1 cellular context compared by ENCODE assay signal in the genomic region with DNA sequence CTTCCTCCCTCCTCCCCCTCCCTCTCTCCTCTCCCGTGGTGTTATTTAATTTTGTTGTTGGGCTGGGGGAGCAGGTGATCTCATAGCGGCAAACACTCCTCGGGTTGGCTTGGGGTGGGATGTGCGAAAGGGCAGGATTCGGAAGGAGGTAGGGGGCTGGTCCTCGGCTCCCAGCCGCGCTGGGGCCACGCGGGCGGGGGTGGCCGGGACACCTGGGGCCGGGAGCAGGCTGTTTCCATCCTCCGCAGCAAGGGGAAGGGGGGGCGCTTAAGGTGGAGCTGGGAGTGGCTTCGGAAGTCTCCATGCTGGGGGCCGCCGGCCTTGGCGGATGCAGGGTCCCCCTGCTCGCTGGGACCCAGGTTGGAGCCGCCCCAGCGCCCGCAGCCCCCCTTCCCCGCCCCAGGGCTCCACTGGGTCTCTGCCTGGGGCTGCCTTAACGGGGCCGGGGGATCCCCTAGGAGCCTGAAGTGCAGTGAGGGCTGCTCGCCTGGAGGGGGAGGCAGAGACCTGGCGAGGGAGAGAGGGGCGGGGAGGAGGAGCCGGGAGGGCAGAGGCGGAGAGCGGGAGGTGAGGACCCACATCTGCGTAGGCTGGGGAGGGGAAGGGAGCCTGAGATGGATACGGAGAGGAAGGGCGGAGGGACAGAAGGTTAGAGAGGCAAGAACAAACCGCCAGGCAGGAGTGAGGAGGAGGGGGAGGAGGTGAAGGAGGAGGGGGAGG.
TF ChIP-seq lines count a peak whose summit lies in the region.

No MANE protein-coding gene starts in this region.

TF ChIP-seq in H1, 55 proteins besides CTCF, POLR2A, EP300 and RAD21:
- TF ChIP-seq JUND (IDR thresholded peaks at IDR 0.05; ENCODE audit: low read length) (peak; percentile 15; the same call in 1 of the 2 replicates), GTF2F1 (IDR thresholded peaks at IDR 0.05; ENCODE audit: borderline replicate concordance, low read depth, low read length) (no peak), GABPA (IDR thresholded peaks at IDR 0.05; ENCODE audit: borderline replicate concordance, insufficient read depth, low read length) (no peak; the same call in 1 of the 2 replicates), POLR2AphosphoS5 (IDR thresholded peaks at IDR 0.05; ENCODE audit: low read depth, low read length) (no peak; the same call in 1 of the 2 replicates), SP4 (IDR thresholded peaks at IDR 0.05; ENCODE audit: low read length) (0 out of 2 replicates have a peak, but pooled peaks have one; percentile 70), ZNF274 (IDR thresholded peaks at IDR 0.05; ENCODE audit: borderline replicate concordance, extremely low read depth, low read length) (no peak), JUN (IDR thresholded peaks at IDR 0.05; ENCODE audit: low read depth, low read length) (no peak), BRCA1 (IDR thresholded peaks at IDR 0.05; ENCODE audit: low read depth, low read length) (no peak), TAF1 (IDR thresholded peaks at IDR 0.05; ENCODE audit: low read depth, low read length) (no peak), FOSL1 (IDR thresholded peaks at IDR 0.05; ENCODE audit: insufficient read depth, low read depth, low read length) (no peak), NANOG (IDR thresholded peaks at IDR 0.05; ENCODE audit: insufficient read depth, low read depth, low read length, poor library complexity, severe bottlenecking) (no peak), POU5F1 (IDR thresholded peaks at IDR 0.05; ENCODE audit: low read depth, low read length) (no peak), MAFK (IDR thresholded peaks at IDR 0.05; ENCODE audit: low read depth, low read length) (no peak), BCL11A (IDR thresholded peaks at IDR 0.05; ENCODE audit: low read depth in 2 of 2, low read length in 2 of 2) (no peak), CEBPB (IDR thresholded peaks at IDR 0.05; ENCODE audit: low read depth, low read length) (no peak), SIRT6 (IDR thresholded peaks at IDR 0.05; ENCODE audit: low read length) (no peak), SUZ12 (IDR thresholded peaks at IDR 0.05; ENCODE audit: low read length) (no peak), SIX5 (IDR thresholded peaks at IDR 0.05; ENCODE audit: low read depth, low read length) (no peak), RNF2 (IDR thresholded peaks at IDR 0.05; ENCODE audit: borderline replicate concordance, low read depth, low read length, missing control alignments, poor library complexity, severe bottlenecking) (no peak), KDM4A (IDR thresholded peaks at IDR 0.05; ENCODE audit: low read depth, low read length, severe bottlenecking) (peak; percentile 3), RBBP5 (IDR thresholded peaks at IDR 0.05; ENCODE audit: borderline replicate concordance, low read depth, low read length) (no peak; the same call in 1 of the 2 replicates), CBX8 (IDR thresholded peaks at IDR 0.05; ENCODE audit: borderline replicate concordance, low read depth, low read length) (no peak), SIN3A (conservative IDR thresholded peaks at IDR 0.05 in 1 of 2, IDR thresholded peaks at IDR 0.05 in 1 of 2; ENCODE audit: low read depth in 1 of 2, low read length in 2 of 2) (no peak; a peak in 2 of 4 replicates), SRF (IDR thresholded peaks at IDR 0.05; ENCODE audit: low read depth, low read length) (no peak), KDM5A (IDR thresholded peaks at IDR 0.05; ENCODE audit: low read length) (no peak), CHD1 (IDR thresholded peaks at IDR 0.05; ENCODE audit: low read depth, low read length) (no peak), CBX5 (IDR thresholded peaks at IDR 0.05; ENCODE audit: low read depth, low read length) (no peak), YY1 (IDR thresholded peaks at IDR 0.05; ENCODE audit: low read depth, low read length) (0 out of 2 replicates have a peak, but pooled peaks have one; percentile 50), TAF7 (optimal IDR thresholded peaks at IDR 0.05; ENCODE audit: borderline replicate concordance, low read depth, low read length) (peak; percentile 76), SAP30 (IDR thresholded peaks at IDR 0.05; ENCODE audit: insufficient read depth, insufficient replicate concordance, low read length) (no peak), SP1 (IDR thresholded peaks at IDR 0.05; ENCODE audit: low read depth, low read length) (peak; percentile 73), TEAD4 (IDR thresholded peaks at IDR 0.05; ENCODE audit: low read depth, low read length) (0 out of 2 replicates have a peak, but pooled peaks have one; percentile 26), EZH2 (IDR thresholded peaks at IDR 0.05; ENCODE audit: low read depth, low read length, severe bottlenecking) (no peak), TBP (IDR thresholded peaks at IDR 0.05; ENCODE audit: low read depth, low read length) (peak; percentile 12; the same call in 1 of the 2 replicates), EGR1 (IDR thresholded peaks at IDR 0.05; ENCODE audit: borderline replicate concordance, low read depth, low read length) (peak; percentile 93), CHD2 (IDR thresholded peaks at IDR 0.05; ENCODE audit: low read length) (0 out of 2 replicates have a peak, but pooled peaks have one; percentile 25), CTBP2 (IDR thresholded peaks at IDR 0.05; ENCODE audit: borderline replicate concordance, insufficient read depth, insufficient read length, low read length) (no peak), BACH1 (IDR thresholded peaks at IDR 0.05; ENCODE audit: low read length) (no peak), TCF12 (IDR thresholded peaks at IDR 0.05; ENCODE audit: low read depth, low read length) (0 out of 2 replicates have a peak, but pooled peaks have one; percentile 40), NRF1 (IDR thresholded peaks at IDR 0.05; ENCODE audit: low read depth, low read length) (no peak), SP2 (IDR thresholded peaks at IDR 0.05; ENCODE audit: low read length) (no peak), RFX5 (IDR thresholded peaks at IDR 0.05; ENCODE audit: borderline replicate concordance, low read depth, low read length) (no peak), HDAC6 (IDR thresholded peaks at IDR 0.05; ENCODE audit: low read depth, low read length) (no peak), RXRA (IDR thresholded peaks at IDR 0.05; ENCODE audit: insufficient read depth, low read depth, low read length) (peak; percentile 63; the same call in 1 of the 2 replicates), HDAC2 (IDR thresholded peaks at IDR 0.05; ENCODE audit: borderline replicate concordance in 1 of 2, low read depth in 2 of 2, low read length in 2 of 2) (peak; percentile 44 to 53; a peak in 1 of 4 replicates), KDM1A (IDR thresholded peaks at IDR 0.05; ENCODE audit: borderline replicate concordance, low read length) (peak; percentile 56; the same call in 1 of the 2 replicates), ASH2L (IDR thresholded peaks at IDR 0.05; ENCODE audit: low read length) (peak; percentile 79), PHF8 (conservative IDR thresholded peaks at IDR 0.05; ENCODE audit: low read depth, low read length) (peak; percentile 49; the same call in 1 of the 2 replicates), CREB1 (IDR thresholded peaks at IDR 0.05) (peak; percentile 66)
- TF ChIP-seq, protein P1, sequence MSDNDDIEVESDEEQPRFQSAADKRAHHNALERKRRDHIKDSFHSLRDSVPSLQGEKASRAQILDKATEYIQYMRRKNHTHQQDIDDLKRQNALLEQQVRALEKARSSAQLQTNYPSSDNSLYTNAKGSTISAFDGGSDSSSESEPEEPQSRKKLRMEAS (IDR thresholded peaks at IDR 0.05) = peak; percentile 48
- TF ChIP-seq, protein P2, sequence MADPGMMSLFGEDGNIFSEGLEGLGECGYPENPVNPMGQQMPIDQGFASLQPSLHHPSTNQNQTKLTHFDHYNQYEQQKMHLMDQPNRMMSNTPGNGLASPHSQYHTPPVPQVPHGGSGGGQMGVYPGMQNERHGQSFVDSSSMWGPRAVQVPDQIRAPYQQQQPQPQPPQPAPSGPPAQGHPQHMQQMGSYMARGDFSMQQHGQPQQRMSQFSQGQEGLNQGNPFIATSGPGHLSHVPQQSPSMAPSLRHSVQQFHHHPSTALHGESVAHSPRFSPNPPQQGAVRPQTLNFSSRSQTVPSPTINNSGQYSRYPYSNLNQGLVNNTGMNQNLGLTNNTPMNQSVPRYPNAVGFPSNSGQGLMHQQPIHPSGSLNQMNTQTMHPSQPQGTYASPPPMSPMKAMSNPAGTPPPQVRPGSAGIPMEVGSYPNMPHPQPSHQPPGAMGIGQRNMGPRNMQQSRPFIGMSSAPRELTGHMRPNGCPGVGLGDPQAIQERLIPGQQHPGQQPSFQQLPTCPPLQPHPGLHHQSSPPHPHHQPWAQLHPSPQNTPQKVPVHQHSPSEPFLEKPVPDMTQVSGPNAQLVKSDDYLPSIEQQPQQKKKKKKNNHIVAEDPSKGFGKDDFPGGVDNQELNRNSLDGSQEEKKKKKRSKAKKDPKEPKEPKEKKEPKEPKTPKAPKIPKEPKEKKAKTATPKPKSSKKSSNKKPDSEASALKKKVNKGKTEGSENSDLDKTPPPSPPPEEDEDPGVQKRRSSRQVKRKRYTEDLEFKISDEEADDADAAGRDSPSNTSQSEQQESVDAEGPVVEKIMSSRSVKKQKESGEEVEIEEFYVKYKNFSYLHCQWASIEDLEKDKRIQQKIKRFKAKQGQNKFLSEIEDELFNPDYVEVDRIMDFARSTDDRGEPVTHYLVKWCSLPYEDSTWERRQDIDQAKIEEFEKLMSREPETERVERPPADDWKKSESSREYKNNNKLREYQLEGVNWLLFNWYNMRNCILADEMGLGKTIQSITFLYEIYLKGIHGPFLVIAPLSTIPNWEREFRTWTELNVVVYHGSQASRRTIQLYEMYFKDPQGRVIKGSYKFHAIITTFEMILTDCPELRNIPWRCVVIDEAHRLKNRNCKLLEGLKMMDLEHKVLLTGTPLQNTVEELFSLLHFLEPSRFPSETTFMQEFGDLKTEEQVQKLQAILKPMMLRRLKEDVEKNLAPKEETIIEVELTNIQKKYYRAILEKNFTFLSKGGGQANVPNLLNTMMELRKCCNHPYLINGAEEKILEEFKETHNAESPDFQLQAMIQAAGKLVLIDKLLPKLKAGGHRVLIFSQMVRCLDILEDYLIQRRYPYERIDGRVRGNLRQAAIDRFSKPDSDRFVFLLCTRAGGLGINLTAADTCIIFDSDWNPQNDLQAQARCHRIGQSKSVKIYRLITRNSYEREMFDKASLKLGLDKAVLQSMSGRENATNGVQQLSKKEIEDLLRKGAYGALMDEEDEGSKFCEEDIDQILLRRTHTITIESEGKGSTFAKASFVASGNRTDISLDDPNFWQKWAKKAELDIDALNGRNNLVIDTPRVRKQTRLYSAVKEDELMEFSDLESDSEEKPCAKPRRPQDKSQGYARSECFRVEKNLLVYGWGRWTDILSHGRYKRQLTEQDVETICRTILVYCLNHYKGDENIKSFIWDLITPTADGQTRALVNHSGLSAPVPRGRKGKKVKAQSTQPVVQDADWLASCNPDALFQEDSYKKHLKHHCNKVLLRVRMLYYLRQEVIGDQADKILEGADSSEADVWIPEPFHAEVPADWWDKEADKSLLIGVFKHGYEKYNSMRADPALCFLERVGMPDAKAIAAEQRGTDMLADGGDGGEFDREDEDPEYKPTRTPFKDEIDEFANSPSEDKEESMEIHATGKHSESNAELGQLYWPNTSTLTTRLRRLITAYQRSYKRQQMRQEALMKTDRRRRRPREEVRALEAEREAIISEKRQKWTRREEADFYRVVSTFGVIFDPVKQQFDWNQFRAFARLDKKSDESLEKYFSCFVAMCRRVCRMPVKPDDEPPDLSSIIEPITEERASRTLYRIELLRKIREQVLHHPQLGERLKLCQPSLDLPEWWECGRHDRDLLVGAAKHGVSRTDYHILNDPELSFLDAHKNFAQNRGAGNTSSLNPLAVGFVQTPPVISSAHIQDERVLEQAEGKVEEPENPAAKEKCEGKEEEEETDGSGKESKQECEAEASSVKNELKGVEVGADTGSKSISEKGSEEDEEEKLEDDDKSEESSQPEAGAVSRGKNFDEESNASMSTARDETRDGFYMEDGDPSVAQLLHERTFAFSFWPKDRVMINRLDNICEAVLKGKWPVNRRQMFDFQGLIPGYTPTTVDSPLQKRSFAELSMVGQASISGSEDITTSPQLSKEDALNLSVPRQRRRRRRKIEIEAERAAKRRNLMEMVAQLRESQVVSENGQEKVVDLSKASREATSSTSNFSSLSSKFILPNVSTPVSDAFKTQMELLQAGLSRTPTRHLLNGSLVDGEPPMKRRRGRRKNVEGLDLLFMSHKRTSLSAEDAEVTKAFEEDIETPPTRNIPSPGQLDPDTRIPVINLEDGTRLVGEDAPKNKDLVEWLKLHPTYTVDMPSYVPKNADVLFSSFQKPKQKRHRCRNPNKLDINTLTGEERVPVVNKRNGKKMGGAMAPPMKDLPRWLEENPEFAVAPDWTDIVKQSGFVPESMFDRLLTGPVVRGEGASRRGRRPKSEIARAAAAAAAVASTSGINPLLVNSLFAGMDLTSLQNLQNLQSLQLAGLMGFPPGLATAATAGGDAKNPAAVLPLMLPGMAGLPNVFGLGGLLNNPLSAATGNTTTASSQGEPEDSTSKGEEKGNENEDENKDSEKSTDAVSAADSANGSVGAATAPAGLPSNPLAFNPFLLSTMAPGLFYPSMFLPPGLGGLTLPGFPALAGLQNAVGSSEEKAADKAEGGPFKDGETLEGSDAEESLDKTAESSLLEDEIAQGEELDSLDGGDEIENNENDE (IDR thresholded peaks at IDR 0.05; ENCODE audit: insufficient replicate concordance, low read length) = no peak
- TF ChIP-seq, protein P3, sequence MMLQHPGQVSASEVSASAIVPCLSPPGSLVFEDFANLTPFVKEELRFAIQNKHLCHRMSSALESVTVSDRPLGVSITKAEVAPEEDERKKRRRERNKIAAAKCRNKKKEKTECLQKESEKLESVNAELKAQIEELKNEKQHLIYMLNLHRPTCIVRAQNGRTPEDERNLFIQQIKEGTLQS (IDR thresholded peaks at IDR 0.05; ENCODE audit: insufficient read depth, low read depth, low read length) = no peak
- TF ChIP-seq, protein P4, sequence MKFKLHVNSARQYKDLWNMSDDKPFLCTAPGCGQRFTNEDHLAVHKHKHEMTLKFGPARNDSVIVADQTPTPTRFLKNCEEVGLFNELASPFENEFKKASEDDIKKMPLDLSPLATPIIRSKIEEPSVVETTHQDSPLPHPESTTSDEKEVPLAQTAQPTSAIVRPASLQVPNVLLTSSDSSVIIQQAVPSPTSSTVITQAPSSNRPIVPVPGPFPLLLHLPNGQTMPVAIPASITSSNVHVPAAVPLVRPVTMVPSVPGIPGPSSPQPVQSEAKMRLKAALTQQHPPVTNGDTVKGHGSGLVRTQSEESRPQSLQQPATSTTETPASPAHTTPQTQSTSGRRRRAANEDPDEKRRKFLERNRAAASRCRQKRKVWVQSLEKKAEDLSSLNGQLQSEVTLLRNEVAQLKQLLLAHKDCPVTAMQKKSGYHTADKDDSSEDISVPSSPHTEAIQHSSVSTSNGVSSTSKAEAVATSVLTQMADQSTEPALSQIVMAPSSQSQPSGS (IDR thresholded peaks at IDR 0.05; ENCODE audit: low read length) = no peak; the same call in 1 of the 2 replicates
- TF ChIP-seq, protein P5, sequence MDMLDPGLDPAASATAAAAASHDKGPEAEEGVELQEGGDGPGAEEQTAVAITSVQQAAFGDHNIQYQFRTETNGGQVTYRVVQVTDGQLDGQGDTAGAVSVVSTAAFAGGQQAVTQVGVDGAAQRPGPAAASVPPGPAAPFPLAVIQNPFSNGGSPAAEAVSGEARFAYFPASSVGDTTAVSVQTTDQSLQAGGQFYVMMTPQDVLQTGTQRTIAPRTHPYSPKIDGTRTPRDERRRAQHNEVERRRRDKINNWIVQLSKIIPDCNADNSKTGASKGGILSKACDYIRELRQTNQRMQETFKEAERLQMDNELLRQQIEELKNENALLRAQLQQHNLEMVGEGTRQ (IDR thresholded peaks at IDR 0.05; ENCODE audit: low read length) = no peak
- TF ChIP-seq, protein P6, sequence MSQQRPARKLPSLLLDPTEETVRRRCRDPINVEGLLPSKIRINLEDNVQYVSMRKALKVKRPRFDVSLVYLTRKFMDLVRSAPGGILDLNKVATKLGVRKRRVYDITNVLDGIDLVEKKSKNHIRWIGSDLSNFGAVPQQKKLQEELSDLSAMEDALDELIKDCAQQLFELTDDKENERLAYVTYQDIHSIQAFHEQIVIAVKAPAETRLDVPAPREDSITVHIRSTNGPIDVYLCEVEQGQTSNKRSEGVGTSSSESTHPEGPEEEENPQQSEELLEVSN (IDR thresholded peaks at IDR 0.05) = no peak
